1 cellular context compared by ENCODE assay signal in genomic region chr19:10892256-10892655, GRCh38.
TF ChIP-seq lines count a peak whose summit lies in the region.

No MANE protein-coding gene starts in this region.

TF ChIP-seq in GM23338, 12 proteins besides CTCF, POLR2A, EP300 and RAD21:
- no peak for TF ChIP-seq ZNF114 (CRISPR knock-in tag; IDR thresholded peaks at IDR 0.05)
- no peak for TF ChIP-seq POLR2AphosphoS5 (IDR thresholded peaks at IDR 0.05; ENCODE audit: low read depth)
- TF ChIP-seq NANOG (IDR thresholded peaks at IDR 0.05; ENCODE audit: borderline replicate concordance): no peak
- TF ChIP-seq, protein P1, sequence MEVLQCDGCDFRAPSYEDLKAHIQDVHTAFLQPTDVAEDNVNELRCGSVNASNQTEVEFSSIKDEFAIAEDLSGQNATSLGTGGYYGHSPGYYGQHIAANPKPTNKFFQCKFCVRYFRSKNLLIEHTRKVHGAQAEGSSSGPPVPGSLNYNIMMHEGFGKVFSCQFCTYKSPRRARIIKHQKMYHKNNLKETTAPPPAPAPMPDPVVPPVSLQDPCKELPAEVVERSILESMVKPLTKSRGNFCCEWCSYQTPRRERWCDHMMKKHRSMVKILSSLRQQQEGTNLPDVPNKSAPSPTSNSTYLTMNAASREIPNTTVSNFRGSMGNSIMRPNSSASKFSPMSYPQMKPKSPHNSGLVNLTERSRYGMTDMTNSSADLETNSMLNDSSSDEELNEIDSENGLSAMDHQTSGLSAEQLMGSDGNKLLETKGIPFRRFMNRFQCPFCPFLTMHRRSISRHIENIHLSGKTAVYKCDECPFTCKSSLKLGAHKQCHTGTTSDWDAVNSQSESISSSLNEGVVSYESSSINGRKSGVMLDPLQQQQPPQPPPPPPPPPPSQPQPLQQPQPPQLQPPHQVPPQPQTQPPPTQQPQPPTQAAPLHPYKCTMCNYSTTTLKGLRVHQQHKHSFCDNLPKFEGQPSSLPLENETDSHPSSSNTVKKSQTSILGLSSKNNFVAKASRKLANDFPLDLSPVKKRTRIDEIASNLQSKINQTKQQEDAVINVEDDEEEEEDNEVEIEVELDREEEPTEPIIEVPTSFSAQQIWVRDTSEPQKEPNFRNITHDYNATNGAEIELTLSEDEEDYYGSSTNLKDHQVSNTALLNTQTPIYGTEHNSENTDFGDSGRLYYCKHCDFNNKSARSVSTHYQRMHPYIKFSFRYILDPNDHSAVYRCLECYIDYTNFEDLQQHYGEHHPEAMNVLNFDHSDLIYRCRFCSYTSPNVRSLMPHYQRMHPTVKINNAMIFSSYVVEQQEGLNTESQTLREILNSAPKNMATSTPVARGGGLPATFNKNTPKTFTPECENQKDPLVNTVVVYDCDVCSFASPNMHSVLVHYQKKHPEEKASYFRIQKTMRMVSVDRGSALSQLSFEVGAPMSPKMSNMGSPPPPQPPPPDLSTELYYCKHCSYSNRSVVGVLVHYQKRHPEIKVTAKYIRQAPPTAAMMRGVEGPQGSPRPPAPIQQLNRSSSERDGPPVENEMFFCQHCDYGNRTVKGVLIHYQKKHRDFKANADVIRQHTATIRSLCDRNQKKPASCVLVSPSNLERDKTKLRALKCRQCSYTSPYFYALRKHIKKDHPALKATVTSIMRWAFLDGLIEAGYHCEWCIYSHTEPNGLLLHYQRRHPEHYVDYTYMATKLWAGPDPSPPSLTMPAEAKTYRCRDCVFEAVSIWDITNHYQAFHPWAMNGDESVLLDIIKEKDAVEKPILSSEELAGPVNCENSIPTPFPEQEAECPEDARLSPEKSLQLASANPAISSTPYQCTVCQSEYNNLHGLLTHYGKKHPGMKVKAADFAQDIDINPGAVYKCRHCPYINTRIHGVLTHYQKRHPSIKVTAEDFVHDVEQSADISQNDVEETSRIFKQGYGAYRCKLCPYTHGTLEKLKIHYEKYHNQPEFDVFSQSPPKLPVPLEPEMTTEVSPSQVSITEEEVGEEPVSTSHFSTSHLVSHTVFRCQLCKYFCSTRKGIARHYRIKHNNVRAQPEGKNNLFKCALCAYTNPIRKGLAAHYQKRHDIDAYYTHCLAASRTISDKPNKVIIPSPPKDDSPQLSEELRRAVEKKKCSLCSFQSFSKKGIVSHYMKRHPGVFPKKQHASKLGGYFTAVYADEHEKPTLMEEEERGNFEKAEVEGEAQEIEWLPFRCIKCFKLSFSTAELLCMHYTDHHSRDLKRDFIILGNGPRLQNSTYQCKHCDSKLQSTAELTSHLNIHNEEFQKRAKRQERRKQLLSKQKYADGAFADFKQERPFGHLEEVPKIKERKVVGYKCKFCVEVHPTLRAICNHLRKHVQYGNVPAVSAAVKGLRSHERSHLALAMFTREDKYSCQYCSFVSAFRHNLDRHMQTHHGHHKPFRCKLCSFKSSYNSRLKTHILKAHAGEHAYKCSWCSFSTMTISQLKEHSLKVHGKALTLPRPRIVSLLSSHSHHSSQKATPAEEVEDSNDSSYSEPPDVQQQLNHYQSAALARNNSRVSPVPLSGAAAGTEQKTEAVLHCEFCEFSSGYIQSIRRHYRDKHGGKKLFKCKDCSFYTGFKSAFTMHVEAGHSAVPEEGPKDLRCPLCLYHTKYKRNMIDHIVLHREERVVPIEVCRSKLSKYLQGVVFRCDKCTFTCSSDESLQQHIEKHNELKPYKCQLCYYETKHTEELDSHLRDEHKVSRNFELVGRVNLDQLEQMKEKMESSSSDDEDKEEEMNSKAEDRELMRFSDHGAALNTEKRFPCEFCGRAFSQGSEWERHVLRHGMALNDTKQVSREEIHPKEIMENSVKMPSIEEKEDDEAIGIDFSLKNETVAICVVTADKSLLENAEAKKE (CRISPR knock-in tag; IDR thresholded peaks at IDR 0.05): no peak
- no peak for TF ChIP-seq EZH2phosphoT487 (IDR thresholded peaks at IDR 0.05; ENCODE audit: unreplicated experiment)
- no peak for TF ChIP-seq REST (IDR thresholded peaks at IDR 0.05; ENCODE audit: unreplicated experiment)
- TF ChIP-seq CREB1 (CRISPR knock-in tag; IDR thresholded peaks at IDR 0.05; ENCODE audit: low read depth): no peak
- TF ChIP-seq STAT1 (IDR thresholded peaks at IDR 0.05; ENCODE audit: unreplicated experiment): no peak
